ENCODE assay signal across 16 cellular contexts in genomic region chr17:82407255-82407654, GRCh38. TPM values are rescaled to one million over a fixed set of nuclear protein-coding genes. Genes with fewer than 3 reads are reported as not detected.
DNase-seq lines count a peak whose midpoint lies in the region; ATAC-seq and TF ChIP-seq lines count a peak whose summit lies in the region.
"Had no signal": no experiment of that assay in that cellular context is flagged by ENCODE, and none has a peak within 500 bp of the region (broad histone marks: within the 10 kb centered on the region; RNA-seq: fewer than 3 reads in every experiment).

No MANE protein-coding gene starts in this region.

- H3K9me3 ChIP-seq in HEK293 (ENCODE audit: control insufficient read depth, insufficient read depth, low read depth, low read length), result no peaks in the 10 kb centered on the region
- no peaks in the 10 kb centered on the region for H3K9me3 ChIP-seq in SJCRH30 (replicated peaks)
- H3K9me3 ChIP-seq in skeletal muscle tissue (ENCODE audit: control insufficient read depth in 3 of 3, low read length in 3 of 3), result no peaks in the 10 kb centered on the region
- H3K9me3 ChIP-seq: Peyer's patch had no signal

- no peak for ATAC-seq in stimulated activated memory B cell treated with anti-CD40 and anti-IgM and Interleukin-4, amounts not matched to agents 10 μg/mL and 1 μg/mL and 100 μg/mL, for 72 hours
- no peak for ATAC-seq in HG03097 (IDR thresholded peaks at IDR 0.05; ENCODE audit: low FRiP score, unreplicated experiment)
- ATAC-seq: naive thymus-derived CD8-positive, alpha-beta T cell had no signal

- TF ChIP-seq CTCF in HEK293 (tag by site-specific recombination; IDR thresholded peaks at IDR 0.05), result no peak

- H3K4me1 Mint-ChIP-seq in activated CD4-positive, alpha-beta T cell treated with anti-CD3 and anti-CD28 coated beads, Interleukin-2, amount 10 ng/mL, durations not matched to agents 24 days and 14 days, result peaks cover 6% of the 10 kb centered on the region
- H3K4me1 Mint-ChIP-seq in stimulated activated memory B cell treated with anti-CD40 and anti-IgM and Interleukin-4, amounts not matched to agents 10 μg/mL and 1 μg/mL and 100 μg/mL, for 72 hours, result peaks cover 18% of the 10 kb centered on the region
- H3K4me1 Mint-ChIP-seq: endodermal cell had no signal

- H3K27ac Mint-ChIP-seq in activated CD4-positive, alpha-beta T cell treated with anti-CD3 and anti-CD28 coated beads, Interleukin-2, amount 10 ng/mL, durations not matched to agents 24 days and 14 days, result no peak overlapping the region
- H3K27ac Mint-ChIP-seq in stimulated activated memory B cell treated with anti-CD40 and anti-IgM and Interleukin-4, amounts not matched to agents 10 μg/mL and 1 μg/mL and 100 μg/mL, for 72 hours, result no peak overlapping the region
- H3K27ac Mint-ChIP-seq: endodermal cell had no signal

- CTCF ChIA-PET in HEK293 (lab: Yijun Ruan, JAX), result interaction anchor here (0.7 to 1.0 kb wide), 2 partner anchors 18 to 211 kb away, joined by 3 to 6 read pairs; no protein-coding TSS in a partner anchor

- peaks cover 22% of the 10 kb centered on the region for H3K36me3 Mint-ChIP-seq in activated CD4-positive, alpha-beta T cell treated with anti-CD3 and anti-CD28 coated beads, Interleukin-2, amount 10 ng/mL, durations not matched to agents 24 days and 14 days (ENCODE audit: low read depth)
- peaks cover 67% of the 10 kb centered on the region for H3K36me3 Mint-ChIP-seq in stimulated activated memory B cell treated with anti-CD40 and anti-IgM and Interleukin-4, amounts not matched to agents 10 μg/mL and 1 μg/mL and 100 μg/mL, for 72 hours

- no peaks in the 10 kb centered on the region for H3K9me3 Mint-ChIP-seq in activated CD4-positive, alpha-beta T cell treated with anti-CD3 and anti-CD28 coated beads, Interleukin-2, amount 10 ng/mL, durations not matched to agents 24 days and 14 days
- no peaks in the 10 kb centered on the region for H3K9me3 Mint-ChIP-seq in stimulated activated memory B cell treated with anti-CD40 and anti-IgM and Interleukin-4, amounts not matched to agents 10 μg/mL and 1 μg/mL and 100 μg/mL, for 72 hours
- H3K9me3 Mint-ChIP-seq: endodermal cell; naive thymus-derived CD8-positive, alpha-beta T cell had no signal

- DNase-seq in SJCRH30 (peak; percentile 49 to 53), glomerular visceral epithelial cell (ENCODE audit: extremely low spot score) (peak; percentile 57)
- DNase-seq in activated CD4-positive, alpha-beta T cell treated with anti-CD3 and anti-CD28 coated beads, Interleukin-2, amount 10 ng/mL, durations not matched to agents 24 days and 14 days, result no peak
- DNase-seq: activated CD4-positive, alpha-beta T cell treated with anti-CD3 and anti-CD28 coated beads, Interleukin-2, amount 50 U/mL, for 48 hours; activated gamma-delta T cell treated with Interleukin-2 at 50 U/mL for 16 hours; endodermal cell; GOT3; NCI-H1092 treated with DMSO at 0.1 percent for 48 hours; NCI-H446; Peyer's patch had no signal

- no peak overlapping the region for H3K27ac ChIP-seq in HEK293 (ENCODE audit: extremely low read depth, low read depth, low read length)
- peak overlapping the region; percentile 19; the same call in 1 of the 2 replicates for H3K27ac ChIP-seq in SJCRH30
- peak overlapping the region; percentile 69 for H3K27ac ChIP-seq in skeletal muscle tissue (ENCODE audit: low read depth, low read length)
- H3K27ac ChIP-seq: Peyer's patch had no signal

- H3K9ac ChIP-seq in skeletal muscle tissue (ENCODE audit: low read depth in 1 of 3, low read length in 3 of 3), result no peak overlapping the region

- H3K4me3 Mint-ChIP-seq in activated CD4-positive, alpha-beta T cell treated with anti-CD3 and anti-CD28 coated beads, Interleukin-2, amount 10 ng/mL, durations not matched to agents 24 days and 14 days, result no peak overlapping the region
- no peak overlapping the region for H3K4me3 Mint-ChIP-seq in stimulated activated memory B cell treated with anti-CD40 and anti-IgM and Interleukin-4, amounts not matched to agents 10 μg/mL and 1 μg/mL and 100 μg/mL, for 72 hours
- H3K4me3 Mint-ChIP-seq: endodermal cell; naive thymus-derived CD8-positive, alpha-beta T cell had no signal

- H3K27me3 Mint-ChIP-seq in activated CD4-positive, alpha-beta T cell treated with anti-CD3 and anti-CD28 coated beads, Interleukin-2, amount 10 ng/mL, durations not matched to agents 24 days and 14 days, result no peaks in the 10 kb centered on the region
- H3K27me3 Mint-ChIP-seq in stimulated activated memory B cell treated with anti-CD40 and anti-IgM and Interleukin-4, amounts not matched to agents 10 μg/mL and 1 μg/mL and 100 μg/mL, for 72 hours, result no peaks in the 10 kb centered on the region
- H3K27me3 Mint-ChIP-seq: naive thymus-derived CD8-positive, alpha-beta T cell had no signal

- H3K4me1 ChIP-seq in HEK293 (ENCODE audit: control insufficient read depth, insufficient read depth, low read length) (no peaks in the 10 kb centered on the region), SJCRH30 (peaks cover 40% of the 10 kb centered on the region), skeletal muscle tissue (ENCODE audit: control insufficient read depth in 3 of 3, insufficient read depth in 3 of 3, low read length in 3 of 3) (peaks cover 4 to 15% (median 13%) of the 10 kb centered on the region in 3 donors)
- H3K4me1 ChIP-seq: Peyer's patch had no signal

- H3K36me3 ChIP-seq in HEK293 (ENCODE audit: control insufficient read depth in 2 of 2, insufficient read depth in 1 of 2, low read length in 2 of 2) (peaks cover 3 to 23% of the 10 kb centered on the region in 2 experiments; a peak in 2 of 3 replicates), SJCRH30 (peaks cover 29% of the 10 kb centered on the region), skeletal muscle tissue (ENCODE audit: control insufficient read depth in 3 of 3, insufficient read depth in 3 of 3, low read length in 3 of 3) (peaks cover 18 to 26% (median 24%) of the 10 kb centered on the region in 3 donors)

- POLR2A ChIA-PET in HEK293 (lab: Yijun Ruan, JAX), result no interaction called here

- H3K4me3 ChIP-seq in HEK293 (ENCODE audit: low read depth, low read length) (no peak overlapping the region), SJCRH30 (no peak overlapping the region), skeletal muscle tissue (ENCODE audit: low read length in 3 of 3) (peak overlapping the region in 1 of 3 donors; percentile 49)
- H3K4me3 ChIP-seq: Peyer's patch had no signal

- intact Hi-C loops in activated CD4-positive, alpha-beta T cell treated with anti-CD3 and anti-CD28 coated beads, Interleukin-2, amount 10 ng/mL, durations not matched to agents 24 days and 14 days (cut with micrococcal nuclease), result no loop called here

- H3K27me3 ChIP-seq in SJCRH30 (no peaks in the 10 kb centered on the region), skeletal muscle tissue (ENCODE audit: control insufficient read depth in 3 of 3, insufficient read depth in 3 of 3, low read length in 3 of 3) (no peaks in the 10 kb centered on the region)
- H3K27me3 ChIP-seq: Peyer's patch had no signal

TF ChIP-seq in HEK293, 187 proteins besides CTCF, POLR2A, EP300 and RAD21:
- TF ChIP-seq SCRT1 (tag by site-specific recombination; IDR thresholded peaks at IDR 0.05; ENCODE audit: borderline replicate concordance) (no peak), SP2 (tag by site-specific recombination; IDR thresholded peaks at IDR 0.05) (no peak), ZNF214 (tag by site-specific recombination; IDR thresholded peaks at IDR 0.05; ENCODE audit: borderline replicate concordance) (no peak), ZFHX2 (tag by site-specific recombination; conservative IDR thresholded peaks at IDR 0.05) (peak; percentile 40), ZNF138 (tag by site-specific recombination; IDR thresholded peaks at IDR 0.05; ENCODE audit: borderline replicate concordance) (no peak), ZNF626 (tag by site-specific recombination; IDR thresholded peaks at IDR 0.05) (no peak), ZSCAN16 (tag by site-specific recombination; IDR thresholded peaks at IDR 0.05) (no peak), GLIS2 (tag by site-specific recombination; IDR thresholded peaks at IDR 0.05) (no peak), ZIC2 (tag by site-specific recombination; IDR thresholded peaks at IDR 0.05) (peak; percentile 22; the same call in 1 of the 2 replicates), KLF7 (tag by site-specific recombination; IDR thresholded peaks at IDR 0.05; ENCODE audit: borderline replicate concordance) (no peak)

RNA-seq across cellular contexts. Expression of gene HEXD, which starts 10.9 kb away (rescaled TPM):
- 8.9 and 14.2 TPM in 2 replicates for total RNA-seq in SJCRH30 (2014; rRNA removed; shearing (Covaris generic))
- 11.5 TPM for total RNA-seq in skeletal muscle tissue
- total RNA-seq in activated CD4-positive, alpha-beta T cell treated with anti-CD3 and anti-CD28 coated beads, Interleukin-2, amount 10 ng/mL, durations not matched to agents 24 days and 14 days, result 33.1 and 36.0 TPM in 2 replicates

RNA-seq across cellular contexts. Expression of gene OGFOD3, which starts 11.1 kb away (rescaled TPM):
- total RNA-seq in SJCRH30 (2014; rRNA removed; shearing (Covaris generic)), result 142 and 144 TPM in 2 replicates
- total RNA-seq in skeletal muscle tissue, result 20.9 TPM
- 26.7 and 33.0 TPM in 2 replicates for total RNA-seq in activated CD4-positive, alpha-beta T cell treated with anti-CD3 and anti-CD28 coated beads, Interleukin-2, amount 10 ng/mL, durations not matched to agents 24 days and 14 days

RNA-seq across cellular contexts. Expression of gene UTS2R, which starts 35.7 kb away (rescaled TPM):
- 8.0 and 8.3 TPM in 2 replicates for total RNA-seq in SJCRH30 (2014; rRNA removed; shearing (Covaris generic))
- 1.6 TPM for total RNA-seq in skeletal muscle tissue
- total RNA-seq in activated CD4-positive, alpha-beta T cell treated with anti-CD3 and anti-CD28 coated beads, Interleukin-2, amount 10 ng/mL, durations not matched to agents 24 days and 14 days, result 0.14 TPM in 1 of 2 replicates, not detected in the other
- total RNA-seq: glomerular endothelial cell; naive thymus-derived CD8-positive, alpha-beta T cell; Peyer's patch had no signal

RNA-seq across cellular contexts. Expression of gene CYBC1, which starts 43.3 kb away (rescaled TPM):
- 62.8 and 69.7 TPM in 2 replicates for total RNA-seq in SJCRH30 (2014; rRNA removed; shearing (Covaris generic))
- 15.1 TPM for total RNA-seq in skeletal muscle tissue
- total RNA-seq in activated CD4-positive, alpha-beta T cell treated with anti-CD3 and anti-CD28 coated beads, Interleukin-2, amount 10 ng/mL, durations not matched to agents 24 days and 14 days, result 256 and 268 TPM in 2 replicates

RNA-seq across cellular contexts. Expression of gene TEX19, which starts 48.2 kb away (rescaled TPM):
- total RNA-seq in SJCRH30 (2014; rRNA removed; shearing (Covaris generic)), result 1.0 and 1.4 TPM in 2 replicates
- total RNA-seq in skeletal muscle tissue, result 0.52 TPM
- total RNA-seq in activated CD4-positive, alpha-beta T cell treated with anti-CD3 and anti-CD28 coated beads, Interleukin-2, amount 10 ng/mL, durations not matched to agents 24 days and 14 days, result 0.09 TPM in 2 replicates
- total RNA-seq: glomerular endothelial cell; naive thymus-derived CD8-positive, alpha-beta T cell; Peyer's patch had no signal
